21 cellular contexts compared by ENCODE assay signal in the genomic region with DNA sequence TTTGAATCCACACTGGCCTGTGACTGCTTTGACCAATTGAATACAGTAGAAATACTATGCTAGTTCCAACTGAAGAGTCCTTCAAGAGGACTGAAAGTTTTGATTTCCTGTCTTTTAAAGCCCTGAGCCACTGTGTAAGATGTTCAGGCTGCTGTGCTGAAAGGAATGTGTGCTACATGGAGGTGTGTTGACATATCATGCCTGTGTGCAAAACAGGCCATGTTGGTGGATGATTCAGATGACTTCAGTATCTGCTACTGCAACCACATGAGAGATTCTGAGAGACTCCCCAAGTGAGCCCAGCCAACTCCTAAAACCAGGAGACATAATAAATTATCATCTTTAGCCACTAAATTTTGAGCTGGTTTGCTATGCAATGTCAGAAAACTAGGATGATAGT.
DNase-seq lines count a peak whose midpoint lies in the region; ATAC-seq and TF ChIP-seq lines count a peak whose summit lies in the region.
"Had no signal": no experiment of that assay in that cellular context is flagged by ENCODE, and none has a peak within 500 bp of the region (broad histone marks: within the 10 kb centered on the region; RNA-seq: fewer than 3 reads in every experiment).

No MANE protein-coding gene starts in this region.

- H3K27me3 ChIP-seq in brain microvascular endothelial cell (replicated peaks), result no peaks in the 10 kb centered on the region
- H3K27me3 ChIP-seq: BE2C, SJSA1 had no signal

- no peak for ATAC-seq in GM21390 (IDR thresholded peaks at IDR 0.05; ENCODE audit: unreplicated experiment)
- ATAC-seq in activated T-cell treated with anti-CD3 and anti-CD28 coated beads, Interleukin-2, amount 50 U/mL, for 4 hours, result no peak
- ATAC-seq: GM23338 had no signal

- in situ Hi-C loops in brain microvascular endothelial cell (cut with HindIII; ENCODE audit: low pct_ligation_motif_present, low sequenced_read_pairs), result no loop called here

- no peak overlapping the region for H3K4me3 ChIP-seq in brain microvascular endothelial cell (ENCODE audit: low read depth, low read length)
- H3K4me3 ChIP-seq: GM23338, HAP-1, SJSA1 had no signal

- H3K36me3 Mint-ChIP-seq in activated T-cell treated with anti-CD3 and anti-CD28 coated beads, Interleukin-2, amount 50 U/mL, for 4 hours (ENCODE audit: insufficient read depth), result no peaks in the 10 kb centered on the region

- peaks cover 4% of the 10 kb centered on the region for H3K27me3 Mint-ChIP-seq in activated T-cell treated with anti-CD3 and anti-CD28 coated beads, Interleukin-2, amount 50 U/mL, for 4 hours (ENCODE audit: low read depth)

- H3K36me3 ChIP-seq in brain microvascular endothelial cell (replicated peaks), result no peaks in the 10 kb centered on the region
- H3K36me3 ChIP-seq: BE2C, HAP-1, SJSA1 had no signal

- H3K4me1 Mint-ChIP-seq in activated T-cell treated with anti-CD3 and anti-CD28 coated beads, Interleukin-2, amount 50 U/mL, for 4 hours (ENCODE audit: low read depth), result no peaks in the 10 kb centered on the region

- H3K27ac ChIP-seq in brain microvascular endothelial cell, result no peak overlapping the region
- H3K27ac ChIP-seq: 22Rv1, KMS-11, SJSA1 had no signal

- no peaks in the 10 kb centered on the region for H3K9me3 Mint-ChIP-seq in activated T-cell treated with anti-CD3 and anti-CD28 coated beads, Interleukin-2, amount 50 U/mL, for 4 hours

- DNase-seq in DMS53 (lab: John Stamatoyannopoulos, UW) (peak; percentile 2), DMS53 treated with DMSO at 0.1 percent for 48 hours (lab: John Stamatoyannopoulos, UW; ENCODE audit: unreplicated experiment) (no peak), amniotic epithelial cell (ENCODE audit: low read depth) (peak; percentile 84), hepatic stellate cell (ENCODE audit: low spot score) (peak; percentile 4), NCI-H146 (lab: John Stamatoyannopoulos, UW) (no peak), brain microvascular endothelial cell (no peak)
- DNase-seq in activated T-cell treated with anti-CD3 and anti-CD28 coated beads, Interleukin-2, amount 50 U/mL, for 4 hours, result no peak
- DNase-seq: ACHN, BE2C, DMS79 treated with DMSO at 0.1 percent for 48 hours, NCI-H1694 treated with DMSO at 0.1 percent for 48 hours, NCI-H2081 treated with DMSO at 0.1 percent for 48 hours, NCI-H2171 treated with DMSO at 0.1 percent for 48 hours, NCI-H446, NCI-H526 had no signal

- H3K4me3 Mint-ChIP-seq in activated T-cell treated with anti-CD3 and anti-CD28 coated beads, Interleukin-2, amount 50 U/mL, for 4 hours, result no peak overlapping the region
- H3K4me3 Mint-ChIP-seq: GM23338 had no signal

- no peak for TF ChIP-seq CTCF in brain microvascular endothelial cell (IDR thresholded peaks at IDR 0.05; ENCODE audit: low read depth, low read length, missing control alignments)

Comparison
In these comparisons a context has a peak if more than half of its experiments do, and no peak if none do; other contexts are left out.
1. DNase-seq: peak in DMS53 (single experiment), amniotic epithelial cell (single experiment) and hepatic stellate cell (single experiment); none in DMS53 treated with DMSO at 0.1 percent for 48 hours (single experiment), NCI-H146 (single experiment), brain microvascular endothelial cell (single experiment) and activated T-cell treated with anti-CD3 and anti-CD28 coated beads, Interleukin-2, amount 50 U/mL, for 4 hours (single experiment).